Comparison of ENCODE assay signal across 11 cellular contexts in genomic region chr7:139773372-139773771, GRCh38. TPM values are rescaled to one million over a fixed set of nuclear protein-coding genes. Genes with fewer than 3 reads are reported as not detected.
DNase-seq lines count a peak whose midpoint lies in the region; ATAC-seq and TF ChIP-seq lines count a peak whose summit lies in the region.
"Had no signal": no experiment of that assay in that cellular context is flagged by ENCODE, and none has a peak within 500 bp of the region (broad histone marks: within the 10 kb centered on the region; RNA-seq: fewer than 3 reads in every experiment).

No MANE protein-coding gene starts in this region.

- H3K23ac ChIP-seq in IMR-90 (ENCODE audit: low read depth, low read length): peak overlapping the region; percentile 80

- no peak overlapping the region for H2AFZ ChIP-seq in IMR-90 (replicated peaks; ENCODE audit: low read length, poor library complexity)

- no TSS peak for BruUV-seq in IMR-90 (replicated peaks; lab: Mats Ljungman, UMichigan)

- H2AK5ac ChIP-seq in IMR-90 (ENCODE audit: low read depth, low read length): peak overlapping the region; percentile 80

- peak overlapping the region; percentile 85 for H3K4ac ChIP-seq in IMR-90 (ENCODE audit: low read depth, low read length)

- no peaks in the 10 kb centered on the region for H3K9me3 Mint-ChIP-seq in CD4-positive, alpha-beta memory T cell
- no peaks in the 10 kb centered on the region for H3K9me3 Mint-ChIP-seq in activated naive CD8-positive, alpha-beta T cell treated with anti-CD3 and anti-CD28 coated beads, Interleukin-2, amount 50 U/mL, for 24 hours
- no peaks in the 10 kb centered on the region for H3K9me3 Mint-ChIP-seq in progenitor cell of endocrine pancreas (ENCODE audit: low read depth)

- peak overlapping the region; percentile 84 for H2BK120ac ChIP-seq in IMR-90 (ENCODE audit: low read depth, low read length)

- peak overlapping the region; percentile 42 for H3K18ac ChIP-seq in IMR-90 (ENCODE audit: low read depth, low read length)

- peak overlapping the region; percentile 91 for H3K14ac ChIP-seq in IMR-90 (replicated peaks; ENCODE audit: low read depth, low read length)

- no peak for TF ChIP-seq CTCF in IMR-90 (conservative IDR thresholded peaks at IDR 0.05; ENCODE audit: low read depth, low read length)
- no peak for TF ChIP-seq CTCF in progenitor cell of endocrine pancreas (IDR thresholded peaks at IDR 0.05; ENCODE audit: unreplicated experiment)

- CTCF ChIA-PET in CD4-positive, alpha-beta memory T cell (lab: Charles Lee; ENCODE audit: partially characterized antibody): no interaction called here
- CTCF ChIA-PET in IMR-90 (lab: Yijun Ruan, JAX): no interaction called here

- H3K9ac ChIP-seq in IMR-90 (ENCODE audit: low read depth, low read length): peak overlapping the region; percentile 36; the same call in 1 of the 2 replicates

- H3K4me2 ChIP-seq in IMR-90 (ENCODE audit: low read depth, low read length): peak overlapping the region; percentile 92

- H3K9me3 ChIP-seq in CD4-positive, alpha-beta memory T cell (ENCODE audit: control insufficient read depth in 1 of 2, low read length in 2 of 2): no peaks in the 10 kb centered on the region
- H3K9me3 ChIP-seq in IMR-90 (ENCODE audit: control insufficient read depth, insufficient read depth, low read length): no peaks in the 10 kb centered on the region

- H2BK20ac ChIP-seq in IMR-90 (ENCODE audit: low read depth, low read length): peak overlapping the region; percentile 71

- peaks cover 0 to 15% of the 10 kb centered on the region in 2 donors for H3K36me3 Mint-ChIP-seq in CD4-positive, alpha-beta memory T cell
- peaks cover 11% of the 10 kb centered on the region for H3K36me3 Mint-ChIP-seq in activated naive CD8-positive, alpha-beta T cell treated with anti-CD3 and anti-CD28 coated beads, Interleukin-2, amount 50 U/mL, for 24 hours (ENCODE audit: low read depth)
- H3K36me3 Mint-ChIP-seq in progenitor cell of endocrine pancreas (ENCODE audit: insufficient read depth): peaks cover 3% of the 10 kb centered on the region

- ATAC-seq in IMR-90 (ENCODE audit: low read depth) (no peak), HG02763 (IDR thresholded peaks at IDR 0.05; ENCODE audit: unreplicated experiment) (no peak), HG03439 (IDR thresholded peaks at IDR 0.05; ENCODE audit: unreplicated experiment) (no peak)
- ATAC-seq in activated naive CD8-positive, alpha-beta T cell treated with anti-CD3 and anti-CD28 coated beads, Interleukin-2, amount 50 U/mL, for 24 hours: peak; percentile 67

- peak overlapping the region; percentile 72; the same call in 2 of the 3 replicates for H2BK15ac ChIP-seq in IMR-90 (ENCODE audit: low read depth, low read length)

- peaks cover 26% of the 10 kb centered on the region for H3K9me1 ChIP-seq in IMR-90 (ENCODE audit: insufficient read depth, low read length)

- in situ Hi-C loops in IMR-90 (cut with MboI; ENCODE audit: low sequenced_read_pairs): loop anchor here (10.0 kb wide), 1 partner anchor 129 kb away; no protein-coding TSS in a partner anchor

- H3K4me1 Mint-ChIP-seq in CD4-positive, alpha-beta memory T cell: peaks cover 52 to 84% (median 67%) of the 10 kb centered on the region in 4 donors
- peaks cover 76% of the 10 kb centered on the region for H3K4me1 Mint-ChIP-seq in activated naive CD8-positive, alpha-beta T cell treated with anti-CD3 and anti-CD28 coated beads, Interleukin-2, amount 50 U/mL, for 24 hours
- peaks cover 59% of the 10 kb centered on the region for H3K4me1 Mint-ChIP-seq in progenitor cell of endocrine pancreas (ENCODE audit: low read depth)

- H3K27me3 Mint-ChIP-seq in CD4-positive, alpha-beta memory T cell: peaks cover 0 to 1% of the 10 kb centered on the region in 2 donors
- H3K27me3 Mint-ChIP-seq in activated naive CD8-positive, alpha-beta T cell treated with anti-CD3 and anti-CD28 coated beads, Interleukin-2, amount 50 U/mL, for 24 hours: no peaks in the 10 kb centered on the region
- no peaks in the 10 kb centered on the region for H3K27me3 Mint-ChIP-seq in progenitor cell of endocrine pancreas

- H2BK5ac ChIP-seq in IMR-90 (ENCODE audit: low read depth, low read length, poor library complexity, severe bottlenecking): peak overlapping the region; percentile 82

- no peak overlapping the region for H3K4me3 ChIP-seq in CD4-positive, alpha-beta memory T cell (ENCODE audit: low read length in 2 of 2)
- no peak overlapping the region; the same call in 1 of the 2 replicates for H3K4me3 ChIP-seq in IMR-90 (ENCODE audit: insufficient read depth, low read depth, low read length)
- H3K4me3 ChIP-seq: SK-N-MC had no signal

- no peak for TF ChIP-seq POLR2A in IMR-90 (IDR thresholded peaks at IDR 0.05; ENCODE audit: low read depth, low read length)

- H3K27me3 ChIP-seq in CD4-positive, alpha-beta memory T cell (ENCODE audit: insufficient read depth, low read length): no peaks in the 10 kb centered on the region
- no peaks in the 10 kb centered on the region for H3K27me3 ChIP-seq in IMR-90 (ENCODE audit: control insufficient read depth, insufficient read depth, low read length)

- intact Hi-C loops in CD4-positive, alpha-beta memory T cell (cut with micrococcal nuclease): loop anchor here (10.0 kb wide), 2 partner anchors 701 to 1241 kb away; partner anchors contain the start of genes MKRN1 and MRPS33
- intact Hi-C loops in IMR-90 (cut with micrococcal nuclease): loop anchor here (5.0 kb wide), 1 partner anchor 41 kb away; no protein-coding TSS in a partner anchor

- no CpG with 5 or more reads among the region's 5 CpGs for WGBS in IMR-90 (ENCODE audit: extremely low coverage in 2 of 2, insufficient read length in 1 of 2), 2 experiments

- POLR2A ChIA-PET in CD4-positive, alpha-beta memory T cell (lab: Charles Lee; ENCODE audit: partially characterized antibody): no interaction called here
- POLR2A ChIA-PET in IMR-90 (lab: Charles Lee; ENCODE audit: unreplicated experiment): no interaction called here

- no peak overlapping the region for H2AK9ac ChIP-seq in IMR-90 (replicated peaks; ENCODE audit: low read depth, low read length, poor library complexity)

- DNase-seq in CD4-positive, alpha-beta memory T cell: no peak
- no peak for DNase-seq in IMR-90
- DNase-seq in activated naive CD8-positive, alpha-beta T cell treated with anti-CD3 and anti-CD28 coated beads, Interleukin-2, amount 50 U/mL, for 24 hours: no peak
- DNase-seq in progenitor cell of endocrine pancreas (ENCODE audit: low spot score, unreplicated experiment): no peak
- no peak for DNase-seq in NCI-H510A treated with DMSO at 0.1 percent for 48 hours (lab: John Stamatoyannopoulos, UW)
- DNase-seq: activated CD4-positive, CD25-positive, alpha-beta regulatory T cell treated with anti-CD3 and anti-CD28 coated beads, Interleukin-2, amount 50 U/mL, for 72 hours; NCI-H146; stimulated activated CD4-positive, alpha-beta T cell treated with anti-CD3 and anti-CD28 coated beads, Interleukin-4, amount 100 ng/mL, for 24 hours had no signal

- no peak overlapping the region for H3K27ac ChIP-seq in CD4-positive, alpha-beta memory T cell (ENCODE audit: low read depth, low read length)
- peak overlapping the region; percentile 75 for H3K27ac ChIP-seq in IMR-90 (ENCODE audit: insufficient read depth, low read length)
- H3K27ac ChIP-seq: SK-N-MC had no signal

- peak overlapping the region in 6 of 8 donors; percentile 6 to 50 (median 20) for H3K4me3 Mint-ChIP-seq in CD4-positive, alpha-beta memory T cell
- H3K4me3 Mint-ChIP-seq in activated naive CD8-positive, alpha-beta T cell treated with anti-CD3 and anti-CD28 coated beads, Interleukin-2, amount 50 U/mL, for 24 hours: peak overlapping the region; percentile 55
- no peak overlapping the region for H3K4me3 Mint-ChIP-seq in progenitor cell of endocrine pancreas (ENCODE audit: low read depth)

- dilution Hi-C loops in IMR-90 (cut with HindIII; ENCODE audit: low sequenced_read_pairs, unreplicated experiment): no loop called here

- no peaks in the 10 kb centered on the region for H3K36me3 ChIP-seq in CD4-positive, alpha-beta memory T cell (ENCODE audit: insufficient read depth, low read length)
- H3K36me3 ChIP-seq in IMR-90 (ENCODE audit: control insufficient read depth, insufficient read depth, low read length): peaks cover 24% of the 10 kb centered on the region

- peaks cover 70% of the 10 kb centered on the region for H3K4me1 ChIP-seq in CD4-positive, alpha-beta memory T cell (ENCODE audit: insufficient read depth, low read length)
- peaks cover 31% of the 10 kb centered on the region for H3K4me1 ChIP-seq in IMR-90 (ENCODE audit: control insufficient read depth, insufficient read depth, low read length)

- H4K20me1 ChIP-seq in IMR-90 (ENCODE audit: insufficient read depth, low read length): peaks cover 62% of the 10 kb centered on the region

- TF ChIP-seq RAD21 in IMR-90 (IDR thresholded peaks at IDR 0.05; ENCODE audit: low read length): no peak

- peak overlapping the region; percentile 68 for H4K91ac ChIP-seq in IMR-90 (ENCODE audit: insufficient read depth, low read depth, low read length)

- peak overlapping the region; percentile 9 to 60 for H4K8ac ChIP-seq in IMR-90 (ENCODE audit: low read depth in 2 of 2, low read length in 2 of 2)

- peak overlapping the region; percentile 65; the same call in 1 of the 2 replicates for H3K56ac ChIP-seq in IMR-90 (ENCODE audit: extremely low read depth, insufficient read depth, low read length)

- H4K5ac ChIP-seq in IMR-90 (ENCODE audit: low read depth, low read length): peak overlapping the region; percentile 22; the same call in 1 of the 2 replicates

- peaks cover 8 to 64% of the 10 kb centered on the region in 2 experiments for H3K79me1 ChIP-seq in IMR-90 (ENCODE audit: low read depth in 1 of 2, low read length in 2 of 2)

- peak overlapping the region in 5 of 7 donors; percentile 21 to 62 (median 44) for H3K27ac Mint-ChIP-seq in CD4-positive, alpha-beta memory T cell
- peak overlapping the region; percentile 90 for H3K27ac Mint-ChIP-seq in activated naive CD8-positive, alpha-beta T cell treated with anti-CD3 and anti-CD28 coated beads, Interleukin-2, amount 50 U/mL, for 24 hours
- peak overlapping the region; percentile 43 for H3K27ac Mint-ChIP-seq in progenitor cell of endocrine pancreas

TF ChIP-seq in IMR-90, 13 proteins besides CTCF, POLR2A, EP300 and RAD21 (continues in another document):
- TF ChIP-seq CHD1 (IDR thresholded peaks at IDR 0.05; ENCODE audit: low read depth, low read length): no peak

RNA-seq across cellular contexts. Expression of gene HIPK2, which starts 4.4 kb away (rescaled TPM):
- 10 to 100 TPM; 31.2 to 34.1 TPM for total RNA-seq in CD4-positive, alpha-beta memory T cell
- 1 to 10 TPM in 1 of 2 donors, under 1 TPM in 1; 0.87 to 4.4 TPM for polyA plus RNA-seq in CD4-positive, alpha-beta memory T cell
- total RNA-seq in IMR-90 (2012; rRNA removed) (21.7 and 22.0 TPM in 2 replicates), progenitor cell of endocrine pancreas (136 and 146 TPM in 2 replicates)
- polyA plus RNA-seq in IMR-90 (2012; rRNA removed): 27.1 and 31.7 TPM in 2 replicates
- 9.3 and 22.5 TPM in 2 replicates for polyA plus RNA-seq in IMR-90 (2012; cell fraction: cytosol; rRNA removed)
- 36.1 and 45.4 TPM in 2 replicates for polyA plus RNA-seq in IMR-90 (2012; cell fraction: nucleus; rRNA removed; ENCODE audit: low replicate concordance)

RNA-seq across cellular contexts. Expression of gene TBXAS1, which starts 55.7 kb away (rescaled TPM):
- total RNA-seq in CD4-positive, alpha-beta memory T cell: 10 to 100 TPM; 16.6 to 18.0 TPM
- 10 to 100 TPM; 19.8 to 20.1 TPM for polyA plus RNA-seq in CD4-positive, alpha-beta memory T cell
- 5.3 and 5.9 TPM in 2 replicates for total RNA-seq in IMR-90 (2012; rRNA removed)
- 10.0 and 10.8 TPM in 2 replicates for polyA plus RNA-seq in IMR-90 (2012; rRNA removed)
- polyA plus RNA-seq in IMR-90 (2012; cell fraction: cytosol; rRNA removed): 9.9 and 18.5 TPM in 2 replicates
- 5.7 and 23.0 TPM in 2 replicates for polyA plus RNA-seq in IMR-90 (2012; cell fraction: nucleus; rRNA removed; ENCODE audit: low replicate concordance)
- total RNA-seq in progenitor cell of endocrine pancreas: 10.4 and 12.5 TPM in 2 replicates
